Comparison of ENCODE assay signal across 10 cellular contexts in the genomic region with DNA sequence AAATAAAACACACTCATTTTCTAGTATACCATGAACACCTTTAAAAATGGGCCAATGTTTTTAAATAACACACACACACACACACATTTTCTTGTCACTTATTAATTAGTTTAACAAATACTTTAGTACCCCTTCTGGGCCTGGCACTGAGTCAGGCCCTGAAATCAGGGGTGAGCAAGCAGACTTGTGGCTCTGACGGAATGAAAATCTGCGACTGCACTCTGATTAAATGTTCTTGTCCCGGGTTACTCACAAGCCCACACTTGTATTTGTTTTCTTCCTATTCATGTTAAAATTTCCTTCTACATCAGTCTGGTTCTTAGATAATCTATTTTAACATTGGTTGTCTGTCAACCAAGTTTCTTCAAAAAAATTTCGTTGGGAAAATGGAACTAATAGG. TPM values are rescaled to one million over a fixed set of nuclear protein-coding genes. Genes with fewer than 3 reads are reported as not detected.
"Had no signal": no experiment of that assay in that cellular context is flagged by ENCODE, and none has a peak within 500 bp of the region (broad histone marks: within the 10 kb centered on the region; RNA-seq: fewer than 3 reads in every experiment).

No MANE protein-coding gene starts in this region.

- H3K4me1 ChIP-seq: HAP-1 had no signal

- ATAC-seq: HCT116, K562 had no signal

- H3K9me3 ChIP-seq: HAP-1 had no signal

- FAIRE-seq: HTR-8/SVneo, K562 had no signal

- DNase-seq: GM23248, GOT3, H7, HFFc6, IMR-90 had no signal

- H3K27ac ChIP-seq: GM23248 had no signal

- H2AFZ ChIP-seq: GM23248 had no signal

- H3K9ac ChIP-seq: GM23248 had no signal

- H3K4me3 ChIP-seq: GM23248, HAP-1, K562 had no signal

- H3K36me3 ChIP-seq: HAP-1 had no signal

RNA-seq across cellular contexts. Expression of a gene that starts 43.0 kb away (rescaled TPM):
- total RNA-seq: HT-29 had no signal
- polyA plus RNA-seq: K562 had no signal
